ENCODE assay signal across 37 cellular contexts in genomic region chr1:75366595-75366994, GRCh38.
"Had no signal": no experiment of that assay in that cellular context is flagged by ENCODE, and none has a peak within 500 bp of the region (broad histone marks: within the 10 kb centered on the region; RNA-seq: fewer than 3 reads in every experiment).

No MANE protein-coding gene starts in this region.

- H3K36me3 Mint-ChIP-seq: activated CD4-positive, alpha-beta memory T cell treated with anti-CD3 and anti-CD28 coated beads for 36 hours; activated naive CD4-positive, alpha-beta T cell treated with anti-CD3 and anti-CD28 coated beads, Interleukin-2, amount 50 U/mL, for 72 hours had no signal

- DNase-seq: activated B cell treated with CpG ODN at 0.5 μM for 24 hours; activated CD4-positive, alpha-beta memory T cell treated with anti-CD3 and anti-CD28 coated beads for 36 hours; activated CD4-positive, alpha-beta T cell treated with anti-CD3 and anti-CD28 coated beads for 4 hours; activated CD4-positive, alpha-beta T cell treated with anti-CD3 and anti-CD28 coated beads, Interleukin-2, amount 10 ng/mL, durations not matched to agents 24 days and 14 days; activated CD4-positive, alpha-beta T cell treated with anti-CD3 and anti-CD28 coated beads, Interleukin-2, amount 50 U/mL, for 1 hour; activated CD4-positive, alpha-beta T cell treated with anti-CD3 and anti-CD28 coated beads, Interleukin-2, amount 50 U/mL, for 4 hours; activated CD4-positive, CD25-positive, alpha-beta regulatory T cell treated with anti-CD3 and anti-CD28 coated beads, Interleukin-2, amount 50 U/mL, for 72 hours; activated CD8-positive, alpha-beta memory T cell treated with anti-CD3 and anti-CD28 coated beads, Interleukin-2, amount 50 U/mL, for 4 hours; activated CD8-positive, alpha-beta T cell treated with anti-CD3 and anti-CD28 coated beads for 36 hours; activated effector memory CD4-positive, alpha-beta T cell treated with anti-CD3 and anti-CD28 coated beads, Interleukin-2, amount 50 U/mL, for 16 hours; activated gamma-delta T cell treated with Interleukin-2 at 50 U/mL for 16 hours; activated naive CD4-positive, alpha-beta T cell; activated naive CD4-positive, alpha-beta T cell treated with anti-CD3 and anti-CD28 coated beads for 36 hours; activated naive CD4-positive, alpha-beta T cell treated with anti-CD3 and anti-CD28 coated beads, Interleukin-2, amount 50 U/mL, for 16 hours; activated naive CD8-positive, alpha-beta T cell treated with anti-CD3 and anti-CD28 coated beads for 36 hours; activated T-cell treated with anti-CD3 and anti-CD28 coated beads for 4 hours; activated T-cell treated with anti-CD3 and anti-CD28 coated beads, Interleukin-2, amount 50 U/mL, for 1 hour; activated T-cell treated with anti-CD3 and anti-CD28 coated beads, Interleukin-2, amount 50 U/mL, for 4 hours; activated T-cell treated with anti-CD3 and anti-CD28 coated beads, Interleukin-2, amount 50 U/mL, for 72 hours; adrenal gland; amniotic stem cell; aorta; body of pancreas; brain microvascular endothelial cell; cerebellar nuclear complex; T-helper 2 cell; T-helper 9 cell had no signal

- H3K27ac ChIP-seq: adrenal gland, body of pancreas, brain microvascular endothelial cell, cardiac muscle cell, VCaP had no signal

- H3K4me1 ChIP-seq: adrenal gland, body of pancreas had no signal

- H3K4me3 Mint-ChIP-seq: activated B cell treated with CpG ODN at 0.5 μM for 24 hours; activated CD4-positive, alpha-beta memory T cell treated with anti-CD3 and anti-CD28 coated beads for 36 hours; activated CD4-positive, alpha-beta T cell treated with anti-CD3 and anti-CD28 coated beads, Interleukin-2, amount 10 ng/mL, durations not matched to agents 24 days and 14 days; activated CD8-positive, alpha-beta T cell treated with anti-CD3 and anti-CD28 coated beads for 36 hours; activated naive CD4-positive, alpha-beta T cell treated with anti-CD3 and anti-CD28 coated beads for 36 hours; activated naive CD8-positive, alpha-beta T cell treated with anti-CD3 and anti-CD28 coated beads for 36 hours; activated T-cell treated with anti-CD3 and anti-CD28 coated beads, Interleukin-2, amount 50 U/mL, for 4 hours; activated T-cell treated with anti-CD3 and anti-CD28 coated beads, Interleukin-2, amount 50 U/mL, for 72 hours; activated T-helper 1 cell treated with anti-CD3 and anti-CD28 coated beads, Interleukin-12 subunit alpha, Interleukin-12 subunit beta, Interleukin-2, Interleukin-4 antibody, amounts not matched to agents 30 ng/mL and 10 ng/mL and 1 ng/mL, durations not matched to agents 14 hours and 24 hours and 36 hours; activated T-helper 17 cell treated with anti-CD3 and anti-CD28 coated beads, Interleukin-2, amount 50 U/mL, for 72 hours; central memory CD8-positive, alpha-beta T cell; T-helper 1 cell treated with Interleukin-12 subunit alpha and Interleukin-12 subunit beta and Interleukin-4 antibody, amounts not matched to agents 30 μg/mL and 1 μg/mL, for 36 hours; T-helper 2 cell treated with Interferon-gamma antibody and Interleukin-4, amounts not matched to agents 5 μg/mL and 100 μg/mL, for 36 hours had no signal

- H3K36me3 ChIP-seq: adrenal gland, brain microvascular endothelial cell, cardiac muscle cell had no signal

- H3K4me1 Mint-ChIP-seq: activated B cell treated with CpG ODN at 0.5 μM for 24 hours; activated CD4-positive, alpha-beta T cell treated with anti-CD3 and anti-CD28 coated beads, Interleukin-2, amount 10 ng/mL, durations not matched to agents 24 days and 14 days; activated naive CD8-positive, alpha-beta T cell treated with anti-CD3 and anti-CD28 coated beads for 36 hours; activated T-helper 17 cell treated with anti-CD3 and anti-CD28 coated beads, Interleukin-2, amount 50 U/mL, for 72 hours; central memory CD8-positive, alpha-beta T cell had no signal

- H3K4me3 ChIP-seq: adrenal gland, body of pancreas, cardiac muscle cell had no signal

- ATAC-seq: activated CD8-positive, alpha-beta T cell treated with anti-CD3 and anti-CD28 coated beads for 36 hours; activated naive CD4-positive, alpha-beta T cell treated with anti-CD3 and anti-CD28 coated beads, Interleukin-2, amount 50 U/mL, for 72 hours; activated T-cell treated with anti-CD3 and anti-CD28 coated beads, Interleukin-2, amount 50 U/mL, for 4 hours; activated T-cell treated with anti-CD3 and anti-CD28 coated beads, Interleukin-2, amount 50 U/mL, for 72 hours; activated T-helper 17 cell treated with anti-CD3 and anti-CD28 coated beads, Interleukin-2, amount 50 U/mL, for 72 hours; body of pancreas had no signal

- H3K27me3 ChIP-seq: adrenal gland, body of pancreas, brain microvascular endothelial cell, cardiac muscle cell had no signal

- H3K27ac Mint-ChIP-seq: activated B cell treated with CpG ODN at 0.5 μM for 24 hours; activated CD4-positive, alpha-beta memory T cell treated with anti-CD3 and anti-CD28 coated beads for 36 hours; activated CD4-positive, alpha-beta T cell treated with anti-CD3 and anti-CD28 coated beads, Interleukin-2, amount 10 ng/mL, durations not matched to agents 24 days and 14 days; activated CD8-positive, alpha-beta T cell treated with anti-CD3 and anti-CD28 coated beads for 36 hours; activated naive CD4-positive, alpha-beta T cell treated with anti-CD3 and anti-CD28 coated beads for 36 hours; activated naive CD4-positive, alpha-beta T cell treated with anti-CD3 and anti-CD28 coated beads, Interleukin-2, amount 50 U/mL, for 72 hours; activated naive CD8-positive, alpha-beta T cell treated with anti-CD3 and anti-CD28 coated beads for 36 hours; activated T-cell treated with anti-CD3 and anti-CD28 coated beads, Interleukin-2, amount 50 U/mL, for 72 hours; activated T-helper 1 cell treated with anti-CD3 and anti-CD28 coated beads, Interleukin-12 subunit alpha, Interleukin-12 subunit beta, Interleukin-2, Interleukin-4 antibody, amounts not matched to agents 30 ng/mL and 10 ng/mL and 1 ng/mL, durations not matched to agents 14 hours and 24 hours and 36 hours; activated T-helper 17 cell treated with anti-CD3 and anti-CD28 coated beads, Interleukin-2, amount 50 U/mL, for 72 hours; T-helper 1 cell treated with Interleukin-12 subunit alpha and Interleukin-12 subunit beta and Interleukin-4 antibody, amounts not matched to agents 30 μg/mL and 1 μg/mL, for 36 hours; T-helper 2 cell treated with Interferon-gamma antibody and Interleukin-4, amounts not matched to agents 5 μg/mL and 100 μg/mL, for 36 hours had no signal

- H3K27me3 Mint-ChIP-seq: activated B cell treated with CpG ODN at 0.5 μM for 24 hours; activated CD4-positive, alpha-beta memory T cell treated with anti-CD3 and anti-CD28 coated beads for 36 hours; activated CD4-positive, alpha-beta T cell treated with anti-CD3 and anti-CD28 coated beads, Interleukin-2, amount 10 ng/mL, durations not matched to agents 24 days and 14 days; activated CD8-positive, alpha-beta T cell treated with anti-CD3 and anti-CD28 coated beads for 36 hours; activated naive CD8-positive, alpha-beta T cell treated with anti-CD3 and anti-CD28 coated beads for 36 hours; activated T-helper 17 cell treated with anti-CD3 and anti-CD28 coated beads, Interleukin-2, amount 50 U/mL, for 72 hours; central memory CD8-positive, alpha-beta T cell had no signal

- H3K9me3 ChIP-seq: adrenal gland had no signal

- FAIRE-seq: astrocyte, TTC549 had no signal
